1 cellular context compared by ENCODE assay signal in the genomic region with DNA sequence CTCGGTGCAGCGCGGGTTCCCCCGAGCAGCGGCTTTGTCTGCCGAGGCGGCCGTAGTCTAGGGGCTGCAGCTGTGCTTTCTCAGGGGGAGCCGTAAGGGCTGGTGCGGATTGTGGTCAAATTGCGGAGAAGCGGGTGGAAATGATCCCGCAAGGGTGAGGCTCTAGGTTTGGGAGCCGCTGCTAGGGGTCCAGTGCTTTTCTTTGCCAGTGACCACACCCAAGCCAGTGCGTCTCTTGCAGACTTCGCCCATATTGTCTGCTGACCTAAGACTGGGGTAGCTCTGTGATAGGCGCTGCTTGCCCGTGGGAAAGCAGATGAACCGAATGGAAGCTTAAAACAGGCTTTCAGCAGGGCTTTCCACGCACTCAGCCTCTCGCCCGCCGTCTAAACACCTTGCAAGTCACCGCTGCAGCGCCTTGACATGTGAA.
TF ChIP-seq lines count a peak whose summit lies in the region.

No MANE protein-coding gene starts in this region.

TF ChIP-seq in GM23338, 12 proteins besides CTCF, POLR2A, EP300 and RAD21 (continued from another document):
- TF ChIP-seq, protein P1, sequence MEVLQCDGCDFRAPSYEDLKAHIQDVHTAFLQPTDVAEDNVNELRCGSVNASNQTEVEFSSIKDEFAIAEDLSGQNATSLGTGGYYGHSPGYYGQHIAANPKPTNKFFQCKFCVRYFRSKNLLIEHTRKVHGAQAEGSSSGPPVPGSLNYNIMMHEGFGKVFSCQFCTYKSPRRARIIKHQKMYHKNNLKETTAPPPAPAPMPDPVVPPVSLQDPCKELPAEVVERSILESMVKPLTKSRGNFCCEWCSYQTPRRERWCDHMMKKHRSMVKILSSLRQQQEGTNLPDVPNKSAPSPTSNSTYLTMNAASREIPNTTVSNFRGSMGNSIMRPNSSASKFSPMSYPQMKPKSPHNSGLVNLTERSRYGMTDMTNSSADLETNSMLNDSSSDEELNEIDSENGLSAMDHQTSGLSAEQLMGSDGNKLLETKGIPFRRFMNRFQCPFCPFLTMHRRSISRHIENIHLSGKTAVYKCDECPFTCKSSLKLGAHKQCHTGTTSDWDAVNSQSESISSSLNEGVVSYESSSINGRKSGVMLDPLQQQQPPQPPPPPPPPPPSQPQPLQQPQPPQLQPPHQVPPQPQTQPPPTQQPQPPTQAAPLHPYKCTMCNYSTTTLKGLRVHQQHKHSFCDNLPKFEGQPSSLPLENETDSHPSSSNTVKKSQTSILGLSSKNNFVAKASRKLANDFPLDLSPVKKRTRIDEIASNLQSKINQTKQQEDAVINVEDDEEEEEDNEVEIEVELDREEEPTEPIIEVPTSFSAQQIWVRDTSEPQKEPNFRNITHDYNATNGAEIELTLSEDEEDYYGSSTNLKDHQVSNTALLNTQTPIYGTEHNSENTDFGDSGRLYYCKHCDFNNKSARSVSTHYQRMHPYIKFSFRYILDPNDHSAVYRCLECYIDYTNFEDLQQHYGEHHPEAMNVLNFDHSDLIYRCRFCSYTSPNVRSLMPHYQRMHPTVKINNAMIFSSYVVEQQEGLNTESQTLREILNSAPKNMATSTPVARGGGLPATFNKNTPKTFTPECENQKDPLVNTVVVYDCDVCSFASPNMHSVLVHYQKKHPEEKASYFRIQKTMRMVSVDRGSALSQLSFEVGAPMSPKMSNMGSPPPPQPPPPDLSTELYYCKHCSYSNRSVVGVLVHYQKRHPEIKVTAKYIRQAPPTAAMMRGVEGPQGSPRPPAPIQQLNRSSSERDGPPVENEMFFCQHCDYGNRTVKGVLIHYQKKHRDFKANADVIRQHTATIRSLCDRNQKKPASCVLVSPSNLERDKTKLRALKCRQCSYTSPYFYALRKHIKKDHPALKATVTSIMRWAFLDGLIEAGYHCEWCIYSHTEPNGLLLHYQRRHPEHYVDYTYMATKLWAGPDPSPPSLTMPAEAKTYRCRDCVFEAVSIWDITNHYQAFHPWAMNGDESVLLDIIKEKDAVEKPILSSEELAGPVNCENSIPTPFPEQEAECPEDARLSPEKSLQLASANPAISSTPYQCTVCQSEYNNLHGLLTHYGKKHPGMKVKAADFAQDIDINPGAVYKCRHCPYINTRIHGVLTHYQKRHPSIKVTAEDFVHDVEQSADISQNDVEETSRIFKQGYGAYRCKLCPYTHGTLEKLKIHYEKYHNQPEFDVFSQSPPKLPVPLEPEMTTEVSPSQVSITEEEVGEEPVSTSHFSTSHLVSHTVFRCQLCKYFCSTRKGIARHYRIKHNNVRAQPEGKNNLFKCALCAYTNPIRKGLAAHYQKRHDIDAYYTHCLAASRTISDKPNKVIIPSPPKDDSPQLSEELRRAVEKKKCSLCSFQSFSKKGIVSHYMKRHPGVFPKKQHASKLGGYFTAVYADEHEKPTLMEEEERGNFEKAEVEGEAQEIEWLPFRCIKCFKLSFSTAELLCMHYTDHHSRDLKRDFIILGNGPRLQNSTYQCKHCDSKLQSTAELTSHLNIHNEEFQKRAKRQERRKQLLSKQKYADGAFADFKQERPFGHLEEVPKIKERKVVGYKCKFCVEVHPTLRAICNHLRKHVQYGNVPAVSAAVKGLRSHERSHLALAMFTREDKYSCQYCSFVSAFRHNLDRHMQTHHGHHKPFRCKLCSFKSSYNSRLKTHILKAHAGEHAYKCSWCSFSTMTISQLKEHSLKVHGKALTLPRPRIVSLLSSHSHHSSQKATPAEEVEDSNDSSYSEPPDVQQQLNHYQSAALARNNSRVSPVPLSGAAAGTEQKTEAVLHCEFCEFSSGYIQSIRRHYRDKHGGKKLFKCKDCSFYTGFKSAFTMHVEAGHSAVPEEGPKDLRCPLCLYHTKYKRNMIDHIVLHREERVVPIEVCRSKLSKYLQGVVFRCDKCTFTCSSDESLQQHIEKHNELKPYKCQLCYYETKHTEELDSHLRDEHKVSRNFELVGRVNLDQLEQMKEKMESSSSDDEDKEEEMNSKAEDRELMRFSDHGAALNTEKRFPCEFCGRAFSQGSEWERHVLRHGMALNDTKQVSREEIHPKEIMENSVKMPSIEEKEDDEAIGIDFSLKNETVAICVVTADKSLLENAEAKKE (CRISPR knock-in tag; IDR thresholded peaks at IDR 0.05) = no peak
TF ChIP-seq in GM23338: peak in this region for 1.
